Comparison of ENCODE assay signal across 16 cellular contexts in genomic region chr19:6733338-6734095, GRCh38. TPM values are rescaled to one million over a fixed set of nuclear protein-coding genes. Genes with fewer than 3 reads are reported as not detected.
DNase-seq lines count a peak whose midpoint lies in the region; ATAC-seq and TF ChIP-seq lines count a peak whose summit lies in the region.
"Had no signal": no experiment of that assay in that cellular context is flagged by ENCODE, and none has a peak within 500 bp of the region (broad histone marks: within the 10 kb centered on the region; RNA-seq: fewer than 3 reads in every experiment).

No MANE protein-coding gene starts in this region.

- WGBS in hepatocyte (ENCODE audit: low lambda C conversion rate, missing lambda C conversion rate) = 95% methylated on average over 26 of the region's 29 CpGs

- ATAC-seq in HG03097 (IDR thresholded peaks at IDR 0.05; ENCODE audit: low FRiP score, unreplicated experiment) (no peak), HG02970 (IDR thresholded peaks at IDR 0.05; ENCODE audit: low FRiP score, unreplicated experiment) (no peak)

- H3K36me3 ChIP-seq in left ventricle myocardium inferior (peaks cover 11% of the 10 kb centered on the region), PC-9 (ENCODE audit: low read depth) (no peaks in the 10 kb centered on the region), hepatocyte (replicated peaks; ENCODE audit: insufficient read depth, low read depth) (no peaks in the 10 kb centered on the region), uterus (no peaks in the 10 kb centered on the region)

- no TSS peak for BruUV-seq in PC-9 (replicated peaks; lab: Mats Ljungman, UMichigan)

- no peak overlapping the region for H3K4me2 ChIP-seq in PC-9
- no peak overlapping the region for H3K4me2 ChIP-seq in hepatocyte

- H3K9me3 ChIP-seq in left ventricle myocardium inferior (replicated peaks) = no peaks in the 10 kb centered on the region
- no peaks in the 10 kb centered on the region for H3K9me3 ChIP-seq in PC-9 (ENCODE audit: insufficient read depth, low read depth)
- no peaks in the 10 kb centered on the region for H3K9me3 ChIP-seq in hepatocyte (ENCODE audit: low read depth)
- H3K9me3 ChIP-seq in uterus = no peaks in the 10 kb centered on the region

- H3K27ac ChIP-seq in left ventricle myocardium inferior (replicated peaks) (no peak overlapping the region), PC-9 (no peak overlapping the region), hepatocyte (no peak overlapping the region), uterus (no peak overlapping the region)
- H3K27ac ChIP-seq: HL-60, SK-N-MC had no signal

- no peak overlapping the region for H2AFZ ChIP-seq in PC-9
- H2AFZ ChIP-seq in hepatocyte = no peak overlapping the region

- intact Hi-C loops in left ventricle myocardium inferior (cut with micrococcal nuclease) (no loop called here), cardiac septum (cut with DNase I) (no loop called here), PC-9 (cut with micrococcal nuclease; ENCODE audit: unreplicated experiment) (no loop called here), uterus (cut with DNase I; ENCODE audit: low total_unique reads) (no loop called here)

- POLR2A ChIA-PET in PC-9 (lab: Charles Lee; ENCODE audit: unreplicated experiment) = no interaction called here

- CTCF ChIA-PET in PC-9 (lab: Charles Lee) = no interaction called here

- H3F3A ChIP-seq in PC-9 (ENCODE audit: insufficient read depth, low read depth) = peaks cover 22% of the 10 kb centered on the region

- no peak for TF ChIP-seq POLR2A in uterus (IDR thresholded peaks at IDR 0.05)

- H3K27me3 ChIP-seq in left ventricle myocardium inferior (ENCODE audit: low read depth) = no peaks in the 10 kb centered on the region
- H3K27me3 ChIP-seq in PC-9 (ENCODE audit: insufficient read depth, low read depth) = no peaks in the 10 kb centered on the region
- H3K27me3 ChIP-seq in hepatocyte = no peaks in the 10 kb centered on the region
- no peaks in the 10 kb centered on the region for H3K27me3 ChIP-seq in uterus

- no peaks in the 10 kb centered on the region for H3K9me2 ChIP-seq in PC-9 (ENCODE audit: insufficient read depth)
- no peaks in the 10 kb centered on the region for H3K9me2 ChIP-seq in hepatocyte (replicated peaks; ENCODE audit: insufficient read depth)

- H3K4me3 ChIP-seq in left ventricle myocardium inferior (no peak overlapping the region), PC-9 (no peak overlapping the region), hepatocyte (no peak overlapping the region), uterus (no peak overlapping the region)
- H3K4me3 ChIP-seq: SK-N-MC had no signal

- TF ChIP-seq CTCF in left ventricle myocardium inferior (IDR thresholded peaks at IDR 0.05; ENCODE audit: borderline replicate concordance) (peak; percentile 45), PC-9 (conservative IDR thresholded peaks at IDR 0.05) (peak; percentile 19; the same call in 1 of the 2 replicates), hepatocyte (IDR thresholded peaks at IDR 0.05; ENCODE audit: poor library complexity) (peak; percentile 3), uterus (IDR thresholded peaks at IDR 0.05) (no peak)

- H4K20me1 ChIP-seq in PC-9 (ENCODE audit: insufficient read depth) (no peaks in the 10 kb centered on the region), hepatocyte (ENCODE audit: insufficient read depth, poor library complexity, severe bottlenecking) (no peaks in the 10 kb centered on the region)

- no peak for DNase-seq in left ventricle myocardium inferior
- no peak for DNase-seq in cardiac septum (ENCODE audit: low spot score)
- no peak for DNase-seq in PC-9
- no peak for DNase-seq in hepatocyte (ENCODE audit: low spot score)
- DNase-seq in uterus = no peak
- no peak for DNase-seq in pons (ENCODE audit: low spot score)
- DNase-seq: activated naive CD4-positive, alpha-beta T cell treated with anti-CD3 and anti-CD28 coated beads, Interleukin-2, amount 50 U/mL, for 16 hours; CD4-positive, CD25-positive, alpha-beta regulatory T cell; cortex of kidney; NCI-H1105; NCI-H69 had no signal

- H3K79me2 ChIP-seq in PC-9 (ENCODE audit: low read depth) = peaks cover 13% of the 10 kb centered on the region; the same call in 1 of the 2 replicates
- H3K79me2 ChIP-seq in hepatocyte = peaks cover 14% of the 10 kb centered on the region

- H3K4me1 ChIP-seq in left ventricle myocardium inferior (peaks cover 32% of the 10 kb centered on the region), PC-9 (replicated peaks; ENCODE audit: insufficient read depth) (peaks cover 7% of the 10 kb centered on the region), hepatocyte (ENCODE audit: insufficient read depth) (peaks cover 16% of the 10 kb centered on the region), uterus (peaks cover 0 to 7% of the 10 kb centered on the region in 2 donors)

RNA-seq across cellular contexts. Expression of gene GPR108, which starts 3.9 kb away (rescaled TPM):
- total RNA-seq in left ventricle myocardium inferior = 22.4 TPM
- total RNA-seq in cardiac septum = 22.5 TPM
- total RNA-seq in PC-9 (2021) = 58.3 and 66.8 TPM in 2 replicates
- 59.0 and 66.6 TPM in 2 replicates for total RNA-seq in hepatocyte
- 120 TPM in 2 replicates for polyA plus RNA-seq in hepatocyte
- 100 to 1,000 TPM in 2 of 4 donors, 10 to 100 TPM in 2; 38.6 to 147 (median 111) TPM for total RNA-seq in uterus

RNA-seq across cellular contexts. Expression of gene TRIP10, which starts 6.0 kb away (rescaled TPM):
- total RNA-seq in left ventricle myocardium inferior = 133 TPM
- total RNA-seq in cardiac septum = 86.1 TPM
- 84.3 and 104 TPM in 2 replicates for total RNA-seq in PC-9 (2021)
- 48.8 and 50.5 TPM in 2 replicates for total RNA-seq in hepatocyte
- polyA plus RNA-seq in hepatocyte = 79.5 and 85.7 TPM in 2 replicates
- 100 to 1,000 TPM in 1 of 4 donors, 10 to 100 TPM in 3; 36.0 to 144 (median 48.2) TPM for total RNA-seq in uterus

RNA-seq across cellular contexts. Expression of gene C3, which starts 13.1 kb away (rescaled TPM):
- total RNA-seq in left ventricle myocardium inferior (133 TPM), cardiac septum (50.6 TPM), PC-9 (2021) (130 and 132 TPM in 2 replicates), hepatocyte (563 and 814 TPM in 2 replicates), uterus (1,000 to 10,000 TPM in 1 of 4 donors, 100 to 1,000 TPM in 2, 10 to 100 TPM in 1; 45.4 to 1,093 (median 422) TPM)
- polyA plus RNA-seq in hepatocyte = 493 and 556 TPM in 2 replicates
- total RNA-seq: CD4-positive, CD25-positive, alpha-beta regulatory T cell had no signal
- polyA plus RNA-seq: CD4-positive, CD25-positive, alpha-beta regulatory T cell had no signal

RNA-seq across cellular contexts. Expression of gene SH2D3A, which starts 33.7 kb away (rescaled TPM):
- total RNA-seq in left ventricle myocardium inferior (0.14 TPM), cardiac septum (0.40 TPM), PC-9 (2021) (43.3 and 43.4 TPM in 2 replicates), hepatocyte (14.8 and 18.9 TPM in 2 replicates), uterus (1 to 10 TPM in 2 of 4 donors, not detected in 2; 1.0 to 5.4 TPM)
- polyA plus RNA-seq in hepatocyte = 19.6 and 26.0 TPM in 2 replicates

RNA-seq across cellular contexts. Expression of gene VAV1, which starts 39.0 kb away (rescaled TPM):
- total RNA-seq in left ventricle myocardium inferior (1.8 TPM), cardiac septum (1.5 TPM), PC-9 (2021) (7.5 and 8.2 TPM in 2 replicates), hepatocyte (0.23 and 0.32 TPM in 2 replicates), uterus (1 to 10 TPM in 3 of 4 donors, under 1 TPM in 1; 0.29 to 7.9 (median 4.6) TPM)
- not detected in 2 replicates for polyA plus RNA-seq in hepatocyte
- total RNA-seq: glomerular endothelial cell had no signal

Comparison
In these comparisons a context has a peak if more than half of its experiments do, and no peak if none do; other contexts are left out.
1. CTCF ChIP-seq: peak in left ventricle myocardium inferior (single experiment), PC-9 (single experiment) and hepatocyte (single experiment); none in uterus (0 of 4).